In genomic region chr15:73727330-73728018, GRCh38 we compare ENCODE assay signal across 17 cellular contexts. TPM values are rescaled to one million over a fixed set of nuclear protein-coding genes. Genes with fewer than 3 reads are reported as not detected.
DNase-seq lines count a peak whose midpoint lies in the region; ATAC-seq and TF ChIP-seq lines count a peak whose summit lies in the region.
"Had no signal": no experiment of that assay in that cellular context is flagged by ENCODE, and none has a peak within 500 bp of the region (broad histone marks: within the 10 kb centered on the region; RNA-seq: fewer than 3 reads in every experiment).

No MANE protein-coding gene starts in this region.

- no peaks in the 10 kb centered on the region for H3K79me2 ChIP-seq in neural progenitor cell (ENCODE audit: low read depth)
- H3K79me2 ChIP-seq in OCI-LY7 (ENCODE audit: insufficient read depth, low read depth, low read length) = no peaks in the 10 kb centered on the region

- no peak overlapping the region for H3K9ac ChIP-seq in neural progenitor cell

- peak; percentile 56 for DNase-seq in Caki2 (ENCODE audit: low read depth)
- DNase-seq in NCI-H226 = peak; percentile 77
- DNase-seq in fibroblast of peridontal ligament (ENCODE audit: extremely low read depth) = peak; percentile 31
- DNase-seq in neural progenitor cell (ENCODE audit: low spot score) = no peak
- DNase-seq in SHP77 (lab: John Stamatoyannopoulos, UW) = no peak
- no peak for DNase-seq in OCI-LY7 (ENCODE audit: low spot score)
- no peak for DNase-seq in SW480 (ENCODE audit: low spot score)
- DNase-seq: CD8-positive, alpha-beta memory T cell; dorsolateral prefrontal cortex; foreskin melanocyte; islet precursor cell; NCI-H1048; stimulated activated CD4-positive, alpha-beta T cell treated with anti-CD3 and anti-CD28 coated beads, Interleukin-4, amount 100 ng/mL, for 4 hours; stimulated activated naive CD4-positive, alpha-beta T cell treated with Interleukin-2 at 50 U/mL for 16 hours had no signal

- H3K27ac ChIP-seq in neural progenitor cell (no peak overlapping the region), OCI-LY7 (ENCODE audit: low read depth, low read length, poor library complexity, severe bottlenecking) (no peak overlapping the region)
- H3K27ac ChIP-seq: dorsolateral prefrontal cortex, vagina had no signal

- CTCF ChIA-PET in OCI-LY7 (lab: Charles Lee; ENCODE audit: unreplicated experiment) = no interaction called here

- H3K27me3 ChIP-seq in neural progenitor cell = no peaks in the 10 kb centered on the region
- H3K27me3 ChIP-seq: dorsolateral prefrontal cortex, vagina had no signal

- H3K4me1 ChIP-seq in neural progenitor cell (no peaks in the 10 kb centered on the region), OCI-LY7 (ENCODE audit: insufficient read depth, low read length, poor library complexity, severe bottlenecking) (no peaks in the 10 kb centered on the region)
- H3K4me1 ChIP-seq: HAP-1, vagina had no signal

- no peak overlapping the region for H3K4me3 ChIP-seq in neural progenitor cell
- H3K4me3 ChIP-seq in OCI-LY7 (ENCODE audit: low read depth, low read length, poor library complexity, severe bottlenecking) = no peak overlapping the region
- H3K4me3 ChIP-seq: dorsolateral prefrontal cortex, HAP-1, vagina had no signal

- no peak for ATAC-seq in HG03025 (IDR thresholded peaks at IDR 0.05; ENCODE audit: low FRiP score, unreplicated experiment)

- H3K9me3 ChIP-seq in neural progenitor cell (ENCODE audit: low read depth) (no peaks in the 10 kb centered on the region), OCI-LY7 (ENCODE audit: low read length) (no peaks in the 10 kb centered on the region)
- H3K9me3 ChIP-seq: HAP-1, vagina had no signal

- TF ChIP-seq CTCF in neural progenitor cell (IDR thresholded peaks at IDR 0.05) = no peak
- TF ChIP-seq CTCF in OCI-LY7 (conservative IDR thresholded peaks at IDR 0.05; ENCODE audit: low read length) = no peak

- no peaks in the 10 kb centered on the region for H4K20me1 ChIP-seq in neural progenitor cell (ENCODE audit: low read depth)
- H4K20me1 ChIP-seq in OCI-LY7 (ENCODE audit: insufficient read depth, low read length) = no peaks in the 10 kb centered on the region

- no TSS peak for BruUV-seq in OCI-LY7 (replicated peaks; lab: Mats Ljungman, UMichigan)

- no peak overlapping the region for H3K4me2 ChIP-seq in neural progenitor cell
- no peak overlapping the region for H3K4me2 ChIP-seq in OCI-LY7 (ENCODE audit: low read length)

- H3K36me3 ChIP-seq in neural progenitor cell = no peaks in the 10 kb centered on the region
- no peaks in the 10 kb centered on the region for H3K36me3 ChIP-seq in OCI-LY7 (ENCODE audit: insufficient read depth, low read length)
- H3K36me3 ChIP-seq: HAP-1, vagina had no signal

- H3F3A ChIP-seq in neural progenitor cell (ENCODE audit: low read depth) = no peaks in the 10 kb centered on the region

- POLR2A ChIA-PET in OCI-LY7 (lab: Charles Lee) = interaction anchor here (0.6 kb wide), 1 partner anchor 238 kb away, joined by 5 read pairs; no protein-coding TSS in a partner anchor

- H3K4me1 Mint-ChIP-seq in neural progenitor cell = peaks cover 26% of the 10 kb centered on the region
- H3K4me1 Mint-ChIP-seq: CD8-positive, alpha-beta memory T cell had no signal

- peaks cover 9% of the 10 kb centered on the region for H3K9me3 Mint-ChIP-seq in neural progenitor cell

- no peak overlapping the region for H2AFZ ChIP-seq in neural progenitor cell (replicated peaks)
- H2AFZ ChIP-seq in OCI-LY7 (ENCODE audit: low read length) = no peak overlapping the region

- no peak overlapping the region for H3K4me3 Mint-ChIP-seq in neural progenitor cell
- H3K4me3 Mint-ChIP-seq: CD8-positive, alpha-beta memory T cell had no signal

- H3K9me2 ChIP-seq in OCI-LY7 (ENCODE audit: insufficient read depth, low read length) = no peaks in the 10 kb centered on the region

- H3K36me3 Mint-ChIP-seq in neural progenitor cell = peaks cover 2% of the 10 kb centered on the region
- H3K36me3 Mint-ChIP-seq: CD8-positive, alpha-beta memory T cell had no signal

- intact Hi-C loops in OCI-LY7 (cut with micrococcal nuclease; ENCODE audit: unreplicated experiment) = no loop called here

- H3K27me3 Mint-ChIP-seq in neural progenitor cell (ENCODE audit: insufficient read depth, low read depth) = peaks cover 2% of the 10 kb centered on the region

- peak overlapping the region; percentile 8 for H3K27ac Mint-ChIP-seq in neural progenitor cell

- in situ Hi-C loops in Caki2 (cut with HindIII; ENCODE audit: low pct_unique_long_range_greater_than_20kb, low sequenced_read_pairs) = no loop called here

RNA-seq across cellular contexts. Expression of gene INSYN1, which starts 25.7 kb away (rescaled TPM):
- not detected in 2 replicates for total RNA-seq in Caki2 (2014; rRNA removed; shearing (Covaris generic); ENCODE audit: low replicate concordance)
- total RNA-seq in neural progenitor cell (ENCODE audit: low replicate concordance) (0.17 and 1.1 TPM in 2 replicates), OCI-LY7 (2022) (not detected in 2 replicates)
- not detected in 2 replicates for total RNA-seq in OCI-LY7 (2014; rRNA removed; shearing (Covaris generic))
- total RNA-seq: CD8-positive, alpha-beta memory T cell had no signal

RNA-seq across cellular contexts. Expression of gene CD276, which starts 43.3 kb away (rescaled TPM):
- 142 and 198 TPM in 2 replicates for total RNA-seq in Caki2 (2014; rRNA removed; shearing (Covaris generic); ENCODE audit: low replicate concordance)
- total RNA-seq in neural progenitor cell (ENCODE audit: low replicate concordance) = 62.2 and 147 TPM in 2 replicates
- not detected in 2 replicates for total RNA-seq in OCI-LY7 (2014; rRNA removed; shearing (Covaris generic))
- not detected in 2 replicates for total RNA-seq in OCI-LY7 (2022)

Comparison
In these comparisons a context has a peak if more than half of its experiments do, and no peak if none do; other contexts are left out.
1. DNase-seq: peak in Caki2 (single experiment), NCI-H226 (single experiment) and fibroblast of peridontal ligament (single experiment); none in neural progenitor cell (single experiment), SHP77 (0 of 2), OCI-LY7 (single experiment) and SW480 (single experiment).
2. RNA of gene CD276, which starts 43.3 kb away (total RNA-seq): 142 to 198 TPM in Caki2 and 62.2 to 147 TPM in neural progenitor cell; not detected in OCI-LY7; every median in the first group is over 10 times any median in the second.